ENCODE assay signal across 12 cellular contexts in the genomic region with DNA sequence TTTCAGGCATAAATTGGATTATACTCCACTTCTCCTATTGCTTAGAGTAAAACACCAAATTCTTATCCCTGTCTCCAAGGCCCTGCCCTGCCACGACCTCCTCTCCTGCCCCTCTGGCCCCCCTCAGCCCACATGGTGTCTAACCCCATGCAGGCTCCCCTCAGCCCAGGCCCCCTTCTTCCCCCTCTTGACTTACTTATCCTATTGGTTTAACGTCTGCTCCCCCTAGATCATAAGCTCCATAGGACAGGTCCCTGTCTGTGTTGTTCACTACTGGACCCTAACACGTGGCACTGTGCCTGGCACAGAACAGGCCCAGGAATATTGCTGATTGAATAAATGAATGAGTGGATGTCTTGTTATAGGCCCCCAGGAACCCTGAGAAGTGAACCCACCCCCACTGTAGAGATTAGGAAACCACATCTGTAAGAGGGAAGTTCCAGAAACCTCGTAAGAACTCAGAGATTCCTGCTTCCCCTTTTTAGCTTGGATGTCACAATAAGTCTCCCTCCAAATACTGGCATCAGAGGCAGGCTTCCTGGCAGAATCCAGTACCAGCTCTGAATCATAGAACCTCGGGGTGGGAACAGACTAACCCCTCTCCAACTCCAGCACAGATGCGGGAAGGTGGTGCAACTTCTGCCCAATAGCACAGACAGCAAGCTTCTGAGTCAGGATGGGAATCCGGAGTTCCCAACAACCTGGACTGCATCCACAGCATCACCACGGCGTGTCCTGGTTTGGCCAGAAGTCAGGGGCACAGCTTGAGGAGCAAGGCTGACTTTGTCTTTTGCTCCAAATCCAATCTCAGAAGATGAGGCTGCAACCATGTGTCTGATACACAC. TPM values are rescaled to one million over a fixed set of nuclear protein-coding genes. Genes with fewer than 3 reads are reported as not detected.
DNase-seq lines count a peak whose midpoint lies in the region; ATAC-seq and TF ChIP-seq lines count a peak whose summit lies in the region.
"Had no signal": no experiment of that assay in that cellular context is flagged by ENCODE, and none has a peak within 500 bp of the region (broad histone marks: within the 10 kb centered on the region; RNA-seq: fewer than 3 reads in every experiment).

No MANE protein-coding gene starts in this region.

- no peak for TF ChIP-seq POLR2A in NB4 (IDR thresholded peaks at IDR 0.05; ENCODE audit: extremely low read depth, insufficient read length)

- no peak overlapping the region for H2BK5ac ChIP-seq in mesendoderm (ENCODE audit: low read length)

- H3K9ac ChIP-seq in mesendoderm (ENCODE audit: low read length), result no peak overlapping the region

- no CpG with 5 or more reads among the region's 9 CpGs for WGBS in mesendoderm (ENCODE audit: extremely low coverage, insufficient coverage, low lambda C conversion rate)

- H3K27ac ChIP-seq in caudate nucleus (ENCODE audit: low read depth, low read length) (peak overlapping the region; percentile 48), mesendoderm (ENCODE audit: low read depth, low read length) (no peak overlapping the region)

- no peak overlapping the region for H2BK120ac ChIP-seq in mesendoderm (ENCODE audit: low read depth, low read length)

- no peak overlapping the region for H3K4me2 ChIP-seq in mesendoderm (ENCODE audit: low read length)
- H3K4me2 ChIP-seq: smooth muscle cell had no signal

- peak overlapping the region; percentile 54 for H3K56ac ChIP-seq in mesendoderm (ENCODE audit: low read length)

- no peaks in the 10 kb centered on the region for H3K36me3 ChIP-seq in mesendoderm (ENCODE audit: control insufficient read depth, insufficient read depth, low read length)

- ATAC-seq in GM18907 (IDR thresholded peaks at IDR 0.05; ENCODE audit: unreplicated experiment), result no peak
- ATAC-seq in HG03175 (IDR thresholded peaks at IDR 0.05; ENCODE audit: unreplicated experiment), result no peak
- ATAC-seq in GM18502 (IDR thresholded peaks at IDR 0.05; ENCODE audit: poor library complexity, unreplicated experiment), result no peak
- ATAC-seq: GM12878 had no signal

- no peak overlapping the region for H3K18ac ChIP-seq in mesendoderm (ENCODE audit: low read length)

- no peaks in the 10 kb centered on the region for H3K79me1 ChIP-seq in mesendoderm (ENCODE audit: low read length)

- peak overlapping the region; percentile 67 for H2AK5ac ChIP-seq in mesendoderm (ENCODE audit: low read length)

- no peak overlapping the region for H4K8ac ChIP-seq in mesendoderm (ENCODE audit: low read depth, low read length)

- no peak overlapping the region for H4K5ac ChIP-seq in mesendoderm (ENCODE audit: low read length)

- TF ChIP-seq CTCF in NB4 (IDR thresholded peaks at IDR 0.05; ENCODE audit: low read depth, low read length), result no peak

- H3K4me3 ChIP-seq in NB4 (ENCODE audit: low read depth, low read length), result no peak overlapping the region
- no peak overlapping the region for H3K4me3 ChIP-seq in mesendoderm (ENCODE audit: low read length)
- H3K4me3 ChIP-seq: GM12878, smooth muscle cell had no signal

- no peaks in the 10 kb centered on the region for H3K27me3 ChIP-seq in mesendoderm (ENCODE audit: insufficient read depth, low read length, poor library complexity)

- no peak overlapping the region for H3K23ac ChIP-seq in mesendoderm (ENCODE audit: low read length)

- H3K4me1 ChIP-seq in mesendoderm (ENCODE audit: control insufficient read depth, low read depth, low read length), result peaks cover 8% of the 10 kb centered on the region

- H2BK15ac ChIP-seq in mesendoderm (replicated peaks; ENCODE audit: low read depth), result no peak overlapping the region

- DNase-seq in AML-193 (lab: John Stamatoyannopoulos, UW) (peak; percentile 90 to 91), NB4 (ENCODE audit: low read depth) (peak; percentile 88), caudate nucleus (lab: John Stamatoyannopoulos, UW) (peak in 4 of 61 donors; percentile 34 to 51 (median 42)), mesendoderm (no peak), KG1 (lab: John Stamatoyannopoulos, UW) (no peak)
- DNase-seq: NCI-H1694 treated with DMSO at 0.1 percent for 48 hours had no signal

- H3K4ac ChIP-seq in mesendoderm (ENCODE audit: low read depth, low read length), result no peak overlapping the region

- no peaks in the 10 kb centered on the region for H3K79me2 ChIP-seq in mesendoderm (ENCODE audit: control insufficient read depth, insufficient read depth, low read length)

RNA-seq across cellular contexts. Expression of gene HRH2, which starts 31.5 kb away (rescaled TPM):
- polyA plus RNA-seq in mesendoderm (2013, experiment 1 of 2), result 1.8 TPM
- 1.9 TPM for polyA plus RNA-seq in mesendoderm (2013, experiment 2 of 2)
- polyA plus RNA-seq: keratinocyte had no signal

Comparison
In these comparisons a context has a peak if more than half of its experiments do, and no peak if none do; other contexts are left out.
1. DNase-seq: peak in AML-193 (2 of 2) and NB4 (single experiment); none in mesendoderm (single experiment) and KG1 (single experiment).